In the genomic region with DNA sequence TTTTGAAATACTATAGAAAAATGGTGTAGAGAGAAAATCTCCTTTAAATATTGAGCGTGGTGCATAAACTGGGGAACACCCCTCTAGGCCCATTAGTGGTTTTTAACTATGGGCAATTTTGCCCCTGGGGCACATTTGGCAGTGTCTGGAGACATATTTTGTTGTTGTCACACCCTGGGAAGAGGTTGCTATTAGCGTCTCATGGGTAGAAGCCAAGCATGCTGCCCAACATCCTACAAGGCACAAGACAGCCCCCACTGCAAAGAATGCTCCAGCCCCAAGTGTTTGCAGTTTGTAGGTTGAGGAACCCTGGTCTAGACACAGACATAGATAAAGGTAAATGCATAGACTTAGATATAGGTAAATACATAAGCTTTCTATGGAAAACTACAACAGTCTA, we compare ENCODE assay signal across 25 cellular contexts.
"Had no signal": no experiment of that assay in that cellular context is flagged by ENCODE, and none has a peak within 500 bp of the region (broad histone marks: within the 10 kb centered on the region; RNA-seq: fewer than 3 reads in every experiment).

No MANE protein-coding gene starts in this region.

- H3K27me3 ChIP-seq: esophagus squamous epithelium, heart right ventricle, pancreas, right lobe of liver, suprapubic skin, transverse colon, upper lobe of right lung, uterus had no signal

- H3K4me3 ChIP-seq: coronary artery, esophagus squamous epithelium, heart right ventricle, lower lobe of right lung, pancreas, right lobe of liver, smooth muscle cell, suprapubic skin, transverse colon, upper lobe of right lung, uterus had no signal

- H3K9me3 ChIP-seq: esophagus squamous epithelium, heart right ventricle, lower lobe of right lung, pancreas, right lobe of liver, suprapubic skin, transverse colon, upper lobe of right lung, uterus had no signal

- DNase-seq: effector memory CD8-positive, alpha-beta T cell; erythroblast; esophagus squamous epithelium; heart right ventricle; immature natural killer cell; islet precursor cell; left ventricle myocardium superior; lower lobe of right lung; natural killer cell; occipital lobe; pancreas; retina; right lobe of liver; stimulated activated CD4-positive, alpha-beta T cell treated with anti-CD3 and anti-CD28 coated beads, Interleukin-12 subunit alpha, Interleukin-12 subunit beta, amount 100 ng/mL, for 4 hours; stimulated activated CD4-positive, alpha-beta T cell treated with anti-CD3 and anti-CD28 coated beads, Interleukin-1b, Interleukin-23, amount 100 ng/mL, for 48 hours; stimulated activated CD4-positive, alpha-beta T cell treated with anti-CD3 and anti-CD28 coated beads, Interleukin-4, amount 100 ng/mL, for 1 hour; stimulated activated CD8-positive, alpha-beta memory T cell treated with anti-CD3 and anti-CD28 coated beads, Interleukin-4, amount 100 ng/mL, for 48 hours; stimulated activated naive CD4-positive, alpha-beta T cell; stimulated activated naive CD8-positive, alpha-beta T cell treated with anti-CD3 and anti-CD28 coated beads, Interleukin-15, amount 100 ng/mL, for 72 hours; transverse colon; upper lobe of right lung; uterus had no signal

- H3K36me3 ChIP-seq: right lobe of liver, transverse colon, upper lobe of right lung, uterus had no signal

- H3K4me2 ChIP-seq: smooth muscle cell had no signal

- H3K4me1 ChIP-seq: lower lobe of right lung, pancreas, suprapubic skin, transverse colon, upper lobe of right lung, uterus had no signal

- H3K27ac ChIP-seq: coronary artery, heart right ventricle, lower lobe of right lung, pancreas, right lobe of liver, suprapubic skin, transverse colon, upper lobe of right lung, uterus had no signal
